Comparison of ENCODE assay signal across 17 cellular contexts in genomic region chr6:2529217-2529719, GRCh38.
"Had no signal": no experiment of that assay in that cellular context is flagged by ENCODE, and none has a peak within 500 bp of the region (broad histone marks: within the 10 kb centered on the region; RNA-seq: fewer than 3 reads in every experiment).

No MANE protein-coding gene starts in this region.

- ATAC-seq: activated CD4-positive, CD25-positive, alpha-beta regulatory T cell treated with anti-CD3 and anti-CD28 coated beads, Interleukin-2, amount 50 U/mL, for 24 hours; activated naive CD8-positive, alpha-beta T cell treated with anti-CD3 and anti-CD28 coated beads, Interleukin-2, amount 50 U/mL, for 24 hours; activated T-helper 17 cell treated with anti-CD3 and anti-CD28 coated beads, Interleukin-2, amount 50 U/mL, for 72 hours; gastrocnemius medialis; lower lobe of right lung; stimulated activated naive CD8-positive, alpha-beta T cell treated with anti-CD3 and anti-CD28 coated beads, Interleukin-15, amount 100 ng/mL, for 72 hours; upper lobe of right lung had no signal

- DNase-seq: activated CD4-positive, alpha-beta T cell treated with anti-CD3 and anti-CD28 coated beads, Interleukin-2, amount 50 U/mL, for 4 hours; activated naive CD4-positive, alpha-beta T cell treated with anti-CD3 and anti-CD28 coated beads for 36 hours; activated naive CD8-positive, alpha-beta T cell treated with anti-CD3 and anti-CD28 coated beads, Interleukin-2, amount 50 U/mL, for 24 hours; activated T-cell treated with anti-CD3 and anti-CD28 coated beads for 4 hours; aorta; dermis blood vessel endothelial cell; gastrocnemius medialis; left cardiac atrium; lower lobe of right lung; ovary; sigmoid colon; spleen; stimulated activated naive CD8-positive, alpha-beta T cell treated with anti-CD3 and anti-CD28 coated beads, Interleukin-15, amount 100 ng/mL, for 72 hours; testis; upper lobe of right lung had no signal

- H3K4me3 ChIP-seq: gastrocnemius medialis, lower lobe of right lung, ovary, sigmoid colon, spleen, testis, upper lobe of right lung had no signal
